ENCODE assay signal across 8 cellular contexts in the genomic region with DNA sequence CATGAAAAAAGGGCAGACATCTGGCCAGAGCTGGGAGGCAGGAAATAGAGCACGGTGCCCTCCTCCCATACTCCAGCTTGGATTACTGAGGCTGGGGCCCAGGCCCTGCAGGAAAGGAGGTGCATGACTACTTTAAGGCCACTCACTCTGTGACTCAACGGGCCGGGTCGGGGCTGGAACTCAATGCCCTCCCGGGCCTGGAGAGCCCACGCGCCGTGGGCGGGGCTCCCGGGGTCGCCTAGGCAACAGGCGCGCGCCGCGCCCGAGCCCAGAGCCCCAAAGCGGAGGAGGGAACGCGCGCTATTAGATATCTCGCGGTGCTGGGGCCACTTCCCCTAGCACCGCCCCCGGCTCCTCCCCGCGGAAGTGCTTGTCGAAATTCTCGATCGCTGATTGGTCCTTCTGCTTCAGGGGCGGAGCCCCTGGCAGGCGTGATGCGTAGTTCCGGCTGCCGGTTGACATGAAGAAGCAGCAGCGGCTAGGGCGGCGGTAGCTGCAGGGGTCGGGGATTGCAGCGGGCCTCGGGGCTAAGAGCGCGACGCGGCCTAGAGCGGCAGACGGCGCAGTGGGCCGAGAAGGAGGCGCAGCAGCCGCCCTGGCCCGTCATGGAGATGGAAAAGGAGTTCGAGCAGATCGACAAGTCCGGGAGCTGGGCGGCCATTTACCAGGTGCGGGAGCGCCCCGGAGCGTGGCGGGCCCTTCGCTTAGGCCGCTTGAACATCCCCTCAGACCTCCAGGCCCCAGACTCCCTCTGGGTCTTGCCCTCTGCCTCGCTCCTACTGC. TPM values are rescaled to one million over a fixed set of nuclear protein-coding genes. Genes with fewer than 3 reads are reported as not detected.
A peak's percentile ranks its signal among the peaks of the same experiment; 100 is the strongest.
DNase-seq lines count a peak whose midpoint lies in the region; ATAC-seq, FAIRE-seq and TF ChIP-seq lines count a peak whose summit lies in the region.

A gene (plus strand): TSS at position 461 of the 783 bp plus-strand sequence. CDS start 145 bp downstream, at position 606.

- intact Hi-C loops in colonic mucosa (cut with DNase I), result no loop called here

- H3K27me3 ChIP-seq in BE2C (no peaks in the 10 kb centered on the region), colonic mucosa (no peaks in the 10 kb centered on the region), layer of hippocampus (ENCODE audit: control insufficient read depth, insufficient read depth, low read length) (no peaks in the 10 kb centered on the region)

- H3K9ac ChIP-seq in colonic mucosa (ENCODE audit: low read depth in 2 of 2, low read length in 2 of 2), result peak within 1 kb of the TSS; percentile 88 to 100

- H3K27ac ChIP-seq in colonic mucosa, result peak within 1 kb of the TSS; percentile 84
- H3K27ac ChIP-seq in layer of hippocampus (ENCODE audit: low read depth, low read length), result peak within 1 kb of the TSS; percentile 83

- FAIRE-seq in GM19239 (lab: Jason Lieb, UNC), result peak; percentile 87

- H3K4me3 ChIP-seq in BE2C (ENCODE audit: low read depth, low read length), result peak within 1 kb of the TSS; percentile 75
- H3K4me3 ChIP-seq in colonic mucosa, result peak within 1 kb of the TSS; percentile 98

- TF ChIP-seq CTCF in BE2C (IDR thresholded peaks at IDR 0.05; ENCODE audit: low read depth, low read length) (no peak), colonic mucosa (IDR thresholded peaks at IDR 0.05) (no peak)

- H3K9me3 ChIP-seq in BE2C (no peaks in the 10 kb centered on the region), colonic mucosa (no peaks in the 10 kb centered on the region)

- DNase-seq in BE2C (peak; percentile 99), GM19239 (ENCODE audit: insufficient read length, low spot score) (peak; percentile 75), NCI-H526 (lab: John Stamatoyannopoulos, UW) (peak; percentile 97 to 100), colonic mucosa (peak; percentile 99)
- peak; percentile 100 for DNase-seq in activated CD4-positive, alpha-beta T cell treated with anti-CD3 and anti-CD28 coated beads for 48 hours
- peak; percentile 97 to 98 for DNase-seq in stimulated activated CD4-positive, alpha-beta T cell treated with anti-CD3 and anti-CD28 coated beads, Interleukin-1b, Interleukin-23, amount 100 ng/mL, for 4 hours (ENCODE audit: low read depth in 2 of 2)

- H3K4me1 ChIP-seq in BE2C (peaks cover 2% of the 10 kb centered on the region; the same call in 1 of the 2 replicates), colonic mucosa (peaks cover 4% of the 10 kb centered on the region)

- ATAC-seq in HG03457 (IDR thresholded peaks at IDR 0.05; ENCODE audit: unreplicated experiment), result peak; percentile 82

- no peaks in the 10 kb centered on the region for H3K36me3 ChIP-seq in BE2C
- no peaks in the 10 kb centered on the region for H3K36me3 ChIP-seq in colonic mucosa

RNA-seq across cellular contexts. Expression of the gene that starts here (rescaled TPM):
- 58.1 TPM for polyA plus RNA-seq in BE2C (2012; ENCODE audit: insufficient read depth, insufficient read length, low read depth)
- total RNA-seq in colonic mucosa, result 10 to 100 TPM; 33.2 to 37.9 TPM

Comparison
In these comparisons a context has a peak if more than half of its experiments do, and no peak if none do; other contexts are left out.
1. Peak in every context shown above with its lines: DNase-seq, ATAC-seq, H3K4me3 ChIP-seq and H3K27ac ChIP-seq.